ENCODE assay signal across 9 cellular contexts in the genomic region with DNA sequence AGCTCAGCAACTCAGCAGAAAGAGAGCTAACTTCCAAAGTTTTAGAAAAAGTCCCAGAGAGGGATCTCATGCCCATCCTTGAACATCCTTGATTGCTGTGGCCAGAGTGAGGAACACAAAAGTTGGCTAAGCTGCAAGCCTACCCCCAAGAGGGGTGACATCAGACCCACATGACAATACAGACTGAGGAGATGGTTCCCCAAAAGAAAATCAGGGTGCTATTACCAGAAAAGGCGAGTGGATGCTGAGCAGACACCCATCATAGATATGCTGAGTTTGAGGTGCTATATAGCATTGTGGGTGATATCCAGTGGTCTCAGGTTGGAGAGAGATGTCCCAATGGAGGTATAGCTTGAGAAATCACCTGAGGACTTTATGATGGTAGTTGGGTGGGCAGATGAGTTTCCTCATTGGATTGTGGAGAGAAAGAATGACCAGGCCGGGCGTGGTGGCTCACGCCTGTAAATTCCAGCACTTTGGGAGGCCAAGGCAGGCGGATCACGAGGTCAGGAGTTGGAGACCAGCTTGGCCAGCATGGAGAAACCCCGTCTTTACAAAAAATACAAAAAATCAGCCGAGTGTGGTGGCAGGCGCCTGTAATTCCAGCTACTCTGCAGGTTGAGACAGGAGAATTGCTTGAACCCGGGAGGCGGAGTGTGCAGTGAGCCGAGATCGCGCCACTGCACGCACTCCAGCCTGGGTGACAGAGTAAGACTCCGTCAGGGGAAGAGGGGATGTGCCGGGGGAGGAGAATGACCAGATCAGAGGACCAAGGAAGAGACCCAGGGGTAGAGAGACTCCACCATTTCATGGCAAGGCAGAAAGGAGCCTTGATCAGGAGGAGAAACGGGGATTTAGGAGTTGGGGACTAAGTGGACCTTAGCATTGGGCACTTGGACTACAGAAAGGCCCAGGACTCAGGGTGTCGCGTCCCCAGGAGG. TPM values are rescaled to one million over a fixed set of nuclear protein-coding genes. Genes with fewer than 3 reads are reported as not detected.
DNase-seq lines count a peak whose midpoint lies in the region; ATAC-seq and TF ChIP-seq lines count a peak whose summit lies in the region.
"Had no signal": no experiment of that assay in that cellular context is flagged by ENCODE, and none has a peak within 500 bp of the region (broad histone marks: within the 10 kb centered on the region; RNA-seq: fewer than 3 reads in every experiment).

No MANE protein-coding gene starts in this region.

- no peak overlapping the region; the same call in 1 of the 2 replicates for H3K4me3 ChIP-seq in PC-9
- H3K4me3 ChIP-seq in epithelial cell of esophagus (ENCODE audit: low read length), result peak overlapping the region; percentile 79
- peak overlapping the region; percentile 92 for H3K4me3 ChIP-seq in osteoblast (ENCODE audit: insufficient read depth, low read length)

- H3K27me3 Mint-ChIP-seq in CD4-positive, alpha-beta T cell, result no peaks in the 10 kb centered on the region

- H3K36me3 ChIP-seq in PC-9 (ENCODE audit: low read depth) (no peaks in the 10 kb centered on the region), osteoblast (ENCODE audit: insufficient read depth, low read length) (no peaks in the 10 kb centered on the region)

- no peaks in the 10 kb centered on the region for H3K9me3 ChIP-seq in CD4-positive, alpha-beta T cell (ENCODE audit: control insufficient read depth, low read length)
- no peaks in the 10 kb centered on the region for H3K9me3 ChIP-seq in PC-9 (ENCODE audit: insufficient read depth, low read depth)
- no peaks in the 10 kb centered on the region for H3K9me3 ChIP-seq in osteoblast (ENCODE audit: low read depth, low read length)

- no peaks in the 10 kb centered on the region for H3K27me3 ChIP-seq in CD4-positive, alpha-beta T cell (ENCODE audit: control insufficient read depth, insufficient read depth, low read length)
- H3K27me3 ChIP-seq in PC-9 (ENCODE audit: insufficient read depth, low read depth) (no peaks in the 10 kb centered on the region), osteoblast (ENCODE audit: insufficient read depth, low read length) (no peaks in the 10 kb centered on the region)

- H2AFZ ChIP-seq in PC-9 (peak overlapping the region; percentile 68; the same call in 1 of the 2 replicates), osteoblast (ENCODE audit: low read length) (peak overlapping the region; percentile 91)

- peaks cover 4% of the 10 kb centered on the region; the same call in 1 of the 2 replicates for H3F3A ChIP-seq in PC-9 (ENCODE audit: insufficient read depth, low read depth)

- H3K4me1 Mint-ChIP-seq in CD4-positive, alpha-beta T cell (ENCODE audit: low read depth), result peaks cover 37% of the 10 kb centered on the region

- no peak for TF ChIP-seq CTCF in CD4-positive, alpha-beta T cell (IDR thresholded peaks at IDR 0.05)
- TF ChIP-seq CTCF in PC-9 (conservative IDR thresholded peaks at IDR 0.05) (no peak), epithelial cell of esophagus (IDR thresholded peaks at IDR 0.05; ENCODE audit: insufficient read depth, low read depth, low read length, missing control alignments) (no peak), osteoblast (IDR thresholded peaks at IDR 0.05; ENCODE audit: extremely low read depth, low read depth, low read length) (no peak)

- H3K27ac Mint-ChIP-seq in CD4-positive, alpha-beta T cell, result peak overlapping the region; percentile 90

- DNase-seq in CD4-positive, alpha-beta T cell, result no peak
- DNase-seq in PC-9 (no peak), epithelial cell of esophagus (ENCODE audit: low read depth) (no peak), osteoblast (ENCODE audit: insufficient read length, low spot score, missing footprints) (peak; percentile 36), NCI-H510A (lab: John Stamatoyannopoulos, UW) (no peak), DMS53 (lab: John Stamatoyannopoulos, UW) (no peak), epidermal melanocyte (ENCODE audit: insufficient read length, low spot score) (no peak)

- peaks cover 12% of the 10 kb centered on the region for H3K79me2 ChIP-seq in PC-9 (ENCODE audit: low read depth)
- peaks cover 10% of the 10 kb centered on the region for H3K79me2 ChIP-seq in osteoblast (ENCODE audit: insufficient read depth, low read length)

- H3K9me2 ChIP-seq in PC-9 (ENCODE audit: insufficient read depth), result 0 out of 2 replicates have a peak, but pooled peaks cover 3% of the 10 kb centered on the region

- H3K4me1 ChIP-seq in PC-9 (replicated peaks; ENCODE audit: insufficient read depth), result peaks cover 12% of the 10 kb centered on the region
- peaks cover 10% of the 10 kb centered on the region for H3K4me1 ChIP-seq in osteoblast (ENCODE audit: insufficient read depth, low read length)

- TSS peak; percentile 78 for BruUV-seq in PC-9 (replicated peaks; lab: Mats Ljungman, UMichigan)

- intact Hi-C loops in CD4-positive, alpha-beta T cell (cut with DNase I, micrococcal nuclease), result loop anchor here in 1 of 2 experiments (10.0 kb wide), 1 partner anchor 118 kb away; no protein-coding TSS in a partner anchor
- intact Hi-C loops in PC-9 (cut with micrococcal nuclease; ENCODE audit: unreplicated experiment), result loop anchor here (5.0 kb wide), 1 partner anchor 69 kb away; a partner anchor contains a TSS

- H3K4me2 ChIP-seq in PC-9, result peak overlapping the region; percentile 52
- H3K4me2 ChIP-seq in osteoblast (ENCODE audit: insufficient read depth, low read length), result peak overlapping the region; percentile 89

- H4K20me1 ChIP-seq in PC-9 (ENCODE audit: insufficient read depth), result no peaks in the 10 kb centered on the region
- no peaks in the 10 kb centered on the region for H4K20me1 ChIP-seq in osteoblast (ENCODE audit: insufficient read depth, low read length)

- H3K27ac ChIP-seq in CD4-positive, alpha-beta T cell (ENCODE audit: low read depth, low read length), result peak overlapping the region; percentile 78
- H3K27ac ChIP-seq in PC-9, result peak overlapping the region; percentile 83
- H3K27ac ChIP-seq in osteoblast (ENCODE audit: low read depth, low read length), result no peak overlapping the region

- H3K4me3 Mint-ChIP-seq in CD4-positive, alpha-beta T cell, result peak overlapping the region; percentile 97

- POLR2A ChIA-PET in CD4-positive, alpha-beta T cell (lab: Charles Lee), result interaction anchor here (1.3 to 8.5 kb wide), 11 partner anchors 13 to 149 kb away, joined by 3 to 89 read pairs (median 14); a partner anchor contains a TSS
- POLR2A ChIA-PET in PC-9 (lab: Charles Lee; ENCODE audit: unreplicated experiment), result interaction anchor here (0.6 to 0.9 kb wide), 7 partner anchors 9 to 490 kb away, joined by 3 to 11 read pairs (median 4); a partner anchor contains a TSS

- no peaks in the 10 kb centered on the region for H3K9me3 Mint-ChIP-seq in CD4-positive, alpha-beta T cell

- peaks cover 15% of the 10 kb centered on the region for H3K36me3 Mint-ChIP-seq in CD4-positive, alpha-beta T cell (ENCODE audit: low read depth)

- no peak for ATAC-seq in CD4-positive, alpha-beta T cell (ENCODE audit: poor library complexity)
- no peak for ATAC-seq in GM21529 (IDR thresholded peaks at IDR 0.05; ENCODE audit: unreplicated experiment)

- CTCF ChIA-PET in CD4-positive, alpha-beta T cell (lab: Charles Lee), result interaction anchor here (0.7 to 7.3 kb wide), 3 partner anchors 11 to 149 kb away, joined by 3 to 63 read pairs (median 3); a partner anchor contains a TSS
- CTCF ChIA-PET in PC-9 (lab: Charles Lee), result interaction anchor here (0.6 to 1.3 kb wide), 6 partner anchors 11 to 603 kb away, joined by 3 to 25 read pairs (median 4); a partner anchor contains a TSS

RNA-seq across cellular contexts. Expression of a gene that starts 0.9 kb away (rescaled TPM):
- 1 to 10 TPM; 5.2 to 7.4 TPM for total RNA-seq in CD4-positive, alpha-beta T cell
- total RNA-seq in PC-9 (2021) (77.4 and 113 TPM in 2 replicates), osteoblast (26.2 and 35.1 TPM in 2 replicates)

RNA-seq across cellular contexts. Expression of a gene that starts 21.3 kb away (rescaled TPM):
- 10 to 100 TPM; 74.8 to 75.3 TPM for total RNA-seq in CD4-positive, alpha-beta T cell
- total RNA-seq in PC-9 (2021) (52.7 and 87.6 TPM in 2 replicates), osteoblast (73.4 and 84.7 TPM in 2 replicates)

RNA-seq across cellular contexts. Expression of a gene that starts 21.5 kb away (rescaled TPM):
- 1 to 10 TPM; 1.6 to 1.9 TPM for total RNA-seq in CD4-positive, alpha-beta T cell
- 1.2 and 2.3 TPM in 2 replicates for total RNA-seq in PC-9 (2021)
- 1.5 and 1.8 TPM in 2 replicates for total RNA-seq in osteoblast

RNA-seq across cellular contexts. Expression of a gene that starts 21.9 kb away (rescaled TPM):
- total RNA-seq in CD4-positive, alpha-beta T cell, result not detected
- not detected in 2 replicates for total RNA-seq in PC-9 (2021)
- total RNA-seq in osteoblast, result not detected in 2 replicates
- total RNA-seq: NCI-H460 had no signal

RNA-seq across cellular contexts. Expression of a gene that starts 37.2 kb away (rescaled TPM):
- total RNA-seq in CD4-positive, alpha-beta T cell, result 1 to 10 TPM; 1.5 to 1.7 TPM
- total RNA-seq in PC-9 (2021) (0.48 and 0.72 TPM in 2 replicates), osteoblast (0.29 and 0.72 TPM in 2 replicates)
